25 cellular contexts compared by ENCODE assay signal in the genomic region with DNA sequence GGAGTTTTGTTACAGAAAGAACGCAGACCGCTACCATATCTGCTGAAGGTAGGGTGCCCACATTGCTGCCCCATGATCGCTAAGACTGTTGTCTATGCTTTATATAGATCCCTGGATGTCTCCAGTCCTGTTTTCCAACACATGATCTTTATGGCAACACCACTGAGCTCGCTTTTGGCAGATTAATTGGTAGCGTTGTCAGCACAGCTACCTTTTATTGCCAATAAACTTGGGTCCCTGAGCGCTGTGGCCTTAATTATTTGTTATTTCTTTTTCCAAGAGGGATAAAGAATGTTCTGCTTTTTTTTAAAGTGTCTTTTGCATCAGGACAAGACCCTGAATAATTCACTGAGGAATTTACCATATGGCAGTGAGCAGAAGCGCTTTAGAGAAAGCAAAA.
"Had no signal": no experiment of that assay in that cellular context is flagged by ENCODE, and none has a peak within 500 bp of the region (broad histone marks: within the 10 kb centered on the region; RNA-seq: fewer than 3 reads in every experiment).

No MANE protein-coding gene starts in this region.

- H3K4me3 Mint-ChIP-seq: activated B cell treated with CpG ODN at 0.5 μM for 24 hours; activated CD4-positive, alpha-beta memory T cell treated with anti-CD3 and anti-CD28 coated beads for 36 hours; activated CD4-positive, alpha-beta T cell treated with anti-CD3 and anti-CD28 coated beads, Interleukin-2, amount 10 ng/mL, durations not matched to agents 24 days and 14 days; activated CD8-positive, alpha-beta memory T cell treated with anti-CD3 and anti-CD28 coated beads, Interleukin-2, amount 10 ng/mL, durations not matched to agents 7 days and 5 days; activated CD8-positive, alpha-beta T cell treated with anti-CD3 and anti-CD28 coated beads, Interleukin-2, amount 10 ng/mL, durations not matched to agents 7 days and 5 days; activated naive CD8-positive, alpha-beta T cell; activated T-cell treated with anti-CD3 and anti-CD28 coated beads, Interleukin-2, amount 50 U/mL, for 72 hours; central memory CD8-positive, alpha-beta T cell; dendritic cell treated with granulocyte-macrophage colony-stimulating factor and Interleukin-4, amounts not matched to agents 40 ng/mL and 50 ng/mL, for 4 days; endodermal cell had no signal

- H3K4me1 Mint-ChIP-seq: activated B cell treated with CpG ODN at 0.5 μM for 24 hours; central memory CD8-positive, alpha-beta T cell had no signal

- H3K36me3 Mint-ChIP-seq: activated CD8-positive, alpha-beta memory T cell treated with anti-CD3 and anti-CD28 coated beads, Interleukin-2, amount 10 ng/mL, durations not matched to agents 7 days and 5 days; activated naive CD8-positive, alpha-beta T cell had no signal

- H3K36me3 ChIP-seq: brain microvascular endothelial cell, WERI-Rb-1 had no signal

- H3K4me3 ChIP-seq: coronary artery, dorsolateral prefrontal cortex had no signal

- DNase-seq: activated B cell treated with CpG ODN at 0.5 μM for 24 hours; activated CD4-positive, alpha-beta memory T cell treated with anti-CD3 and anti-CD28 coated beads for 36 hours; activated CD4-positive, alpha-beta T cell treated with anti-CD3 and anti-CD28 coated beads, Interleukin-2, amount 10 ng/mL, durations not matched to agents 24 days and 14 days; activated CD8-positive, alpha-beta memory T cell treated with anti-CD3 and anti-CD28 coated beads, Interleukin-2, amount 10 ng/mL, durations not matched to agents 7 days and 5 days; activated CD8-positive, alpha-beta memory T cell treated with anti-CD3 and anti-CD28 coated beads, Interleukin-2, amount 50 U/mL, for 4 hours; activated CD8-positive, alpha-beta T cell treated with anti-CD3 and anti-CD28 coated beads, Interleukin-2, amount 10 ng/mL, durations not matched to agents 7 days and 5 days; activated gamma-delta T cell; activated naive CD4-positive, alpha-beta T cell treated with anti-CD3 and anti-CD28 coated beads, Interleukin-2, amount 50 U/mL, for 16 hours; activated naive CD4-positive, alpha-beta T cell treated with Interleukin-2 at 50 U/mL for 16 hours; activated T-cell treated with anti-CD3 and anti-CD28 coated beads, Interleukin-2, amount 50 U/mL, for 1 hour; activated T-cell treated with anti-CD3 and anti-CD28 coated beads, Interleukin-2, amount 50 U/mL, for 72 hours; amniotic stem cell; anterior cingulate cortex; brain microvascular endothelial cell; dorsolateral prefrontal cortex; effector memory CD4-positive, alpha-beta T cell; endodermal cell; foreskin fibroblast; head of caudate nucleus; T-helper 2 cell; WERI-Rb-1 had no signal

- H3K9me3 Mint-ChIP-seq: activated CD4-positive, alpha-beta T cell treated with anti-CD3 and anti-CD28 coated beads, Interleukin-2, amount 10 ng/mL, durations not matched to agents 24 days and 14 days; central memory CD8-positive, alpha-beta T cell; endodermal cell had no signal

- H3K27ac Mint-ChIP-seq: activated B cell treated with CpG ODN at 0.5 μM for 24 hours; activated CD4-positive, alpha-beta memory T cell treated with anti-CD3 and anti-CD28 coated beads for 36 hours; activated CD4-positive, alpha-beta T cell treated with anti-CD3 and anti-CD28 coated beads, Interleukin-2, amount 10 ng/mL, durations not matched to agents 24 days and 14 days; activated CD8-positive, alpha-beta memory T cell treated with anti-CD3 and anti-CD28 coated beads, Interleukin-2, amount 10 ng/mL, durations not matched to agents 7 days and 5 days; activated CD8-positive, alpha-beta T cell treated with anti-CD3 and anti-CD28 coated beads, Interleukin-2, amount 10 ng/mL, durations not matched to agents 7 days and 5 days; activated naive CD8-positive, alpha-beta T cell; activated T-cell treated with anti-CD3 and anti-CD28 coated beads, Interleukin-2, amount 50 U/mL, for 72 hours; dendritic cell treated with granulocyte-macrophage colony-stimulating factor and Interleukin-4, amounts not matched to agents 40 ng/mL and 50 ng/mL, for 4 days; endodermal cell had no signal

- H3K27ac ChIP-seq: brain microvascular endothelial cell, coronary artery, dorsolateral prefrontal cortex, WERI-Rb-1 had no signal
